Comparison of ENCODE assay signal across 25 cellular contexts in the genomic region with DNA sequence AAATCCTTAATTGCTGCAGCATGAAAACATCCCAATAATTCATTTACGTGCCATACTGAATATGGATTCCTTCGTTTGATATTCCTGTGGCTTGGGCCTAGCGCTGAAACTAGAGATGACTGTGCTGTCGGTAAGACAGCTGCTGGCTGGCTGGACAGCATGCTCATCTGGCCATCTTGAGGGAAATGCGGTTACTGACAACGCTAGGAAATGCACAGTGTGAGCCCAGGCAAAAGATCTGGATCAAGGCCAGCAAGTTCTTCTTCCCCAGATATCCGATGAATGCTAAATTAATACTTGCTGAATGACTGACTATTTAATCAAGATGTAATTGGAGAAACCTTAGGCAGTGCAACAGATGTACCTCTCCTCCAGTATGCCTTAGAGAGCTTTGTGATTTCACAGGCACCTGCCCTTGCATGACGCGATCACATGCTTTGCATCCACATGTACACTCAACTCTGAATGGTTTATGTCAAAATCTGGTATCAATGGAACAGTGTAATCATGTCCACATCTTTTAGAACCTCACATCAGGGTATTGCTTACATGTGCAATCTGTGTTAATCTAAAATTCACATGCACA.
DNase-seq lines count a peak whose midpoint lies in the region; ATAC-seq and TF ChIP-seq lines count a peak whose summit lies in the region.
"Had no signal": no experiment of that assay in that cellular context is flagged by ENCODE, and none has a peak within 500 bp of the region (broad histone marks: within the 10 kb centered on the region; RNA-seq: fewer than 3 reads in every experiment).

No MANE protein-coding gene starts in this region.

- no peak for ATAC-seq in HG03045 (IDR thresholded peaks at IDR 0.05; ENCODE audit: unreplicated experiment)
- no peak for ATAC-seq in GM18505 (IDR thresholded peaks at IDR 0.05; ENCODE audit: unreplicated experiment)
- no peak for ATAC-seq in GM19324 (IDR thresholded peaks at IDR 0.05; ENCODE audit: low FRiP score, unreplicated experiment)
- ATAC-seq: activated T-cell treated with anti-CD3 and anti-CD28 coated beads, Interleukin-2, amount 50 U/mL, for 4 hours; body of pancreas; K562; mucosa of descending colon; right lobe of liver; stimulated activated effector memory CD8-positive, alpha-beta T cell treated with anti-CD3 and anti-CD28 coated beads, Interleukin-12 subunit alpha, Interleukin-12 subunit beta, amount 100 ng/mL, for 72 hours had no signal

- no peak for TF ChIP-seq POLR2A in GM18505 (IDR thresholded peaks at IDR 0.05; ENCODE audit: borderline replicate concordance, extremely low read depth, insufficient read depth, insufficient read length)

- DNase-seq in Ammon's horn (ENCODE audit: low spot score) = peak; percentile 3
- peak; percentile 77 for DNase-seq in NCI-H2171 (lab: John Stamatoyannopoulos, UW)
- peak; percentile 71 for DNase-seq in SK-N-DZ (ENCODE audit: low spot score)
- peak; percentile 12 for DNase-seq in left kidney (ENCODE audit: low read depth, low spot score)
- no peak for DNase-seq in effector CD4-positive, alpha-beta T cell
- DNase-seq: activated CD4-positive, alpha-beta T cell treated with anti-CD3 and anti-CD28 coated beads for 48 hours; activated gamma-delta T cell treated with Interleukin-2 at 50 U/mL for 16 hours; activated T-cell treated with anti-CD3 and anti-CD28 coated beads, Interleukin-2, amount 50 U/mL, for 4 hours; body of pancreas; GDM1; H9; mucosa of descending colon; NCI-H1105 treated with DMSO at 0.1 percent for 48 hours; NCI-H2081 treated with DMSO at 0.1 percent for 48 hours; NCI-H526 treated with DMSO at 0.1 percent for 48 hours; nephron progenitor cell; right lobe of liver; RPMI8226; stimulated activated CD4-positive, alpha-beta T cell treated with anti-CD3 and anti-CD28 coated beads, Interleukin-4, amount 100 ng/mL, for 24 hours; upper lobe of left lung had no signal
